ENCODE assay signal across 10 cellular contexts in genomic region chr16:86567701-86568571, GRCh38. TPM values are rescaled to one million over a fixed set of nuclear protein-coding genes. Genes with fewer than 3 reads are reported as not detected.
DNase-seq lines count a peak whose midpoint lies in the region; ATAC-seq and TF ChIP-seq lines count a peak whose summit lies in the region.
"Had no signal": no experiment of that assay in that cellular context is flagged by ENCODE, and none has a peak within 500 bp of the region (broad histone marks: within the 10 kb centered on the region; RNA-seq: fewer than 3 reads in every experiment).

No MANE protein-coding gene starts in this region.

- peak in 1 of 2 donors; percentile 8 for DNase-seq in stimulated activated naive CD8-positive, alpha-beta T cell treated with anti-CD3 and anti-CD28 coated beads, Interleukin-15, amount 100 ng/mL, for 72 hours
- no peak for DNase-seq in stimulated activated naive CD8-positive, alpha-beta T cell treated with anti-CD3 and anti-CD28 coated beads, Interleukin-15, Interleukin-2, amounts not matched to agents 100 U/mL and 50 U/mL, for 24 hours
- peak; percentile 76 for DNase-seq in endodermal cell
- peak; percentile 49 for DNase-seq in mesenchymal stem cell
- DNase-seq in LoVo (ENCODE audit: low spot score), result no peak
- no peak for DNase-seq in OCI-M2 (lab: John Stamatoyannopoulos, UW; ENCODE audit: unreplicated experiment)
- DNase-seq: Caco-2 had no signal

- H3K36me3 Mint-ChIP-seq in endodermal cell (ENCODE audit: low read depth), result no peaks in the 10 kb centered on the region

- TF ChIP-seq CTCF in endodermal cell (conservative IDR thresholded peaks at IDR 0.05), result no peak

- peak overlapping the region; percentile 79 for H3K4me2 ChIP-seq in mesenchymal stem cell (ENCODE audit: low read length, poor library complexity, severe bottlenecking)

- peak overlapping the region; percentile 97 for H2BK5ac ChIP-seq in mesenchymal stem cell (ENCODE audit: low read depth, low read length, poor library complexity, severe bottlenecking)

- H3K9me3 Mint-ChIP-seq in stimulated activated naive CD8-positive, alpha-beta T cell treated with anti-CD3 and anti-CD28 coated beads, Interleukin-15, amount 100 ng/mL, for 72 hours, result no peaks in the 10 kb centered on the region
- peaks cover under 1% of the 10 kb centered on the region for H3K9me3 Mint-ChIP-seq in endodermal cell

- peak overlapping the region in 1 of 2 experiments; percentile 63 for H3K23ac ChIP-seq in mesenchymal stem cell (ENCODE audit: low read length in 2 of 2)

- peak overlapping the region; percentile 75 to 91 for H3K18ac ChIP-seq in mesenchymal stem cell (ENCODE audit: low read depth in 1 of 2, low read length in 2 of 2)

- peak overlapping the region; percentile 93 for H2BK15ac ChIP-seq in mesenchymal stem cell (ENCODE audit: low read depth, poor library complexity, severe bottlenecking)

- H2BK120ac ChIP-seq in mesenchymal stem cell (ENCODE audit: low read depth, low read length), result peak overlapping the region; percentile 79

- peak overlapping the region; percentile 29 to 58 for H3K4me3 Mint-ChIP-seq in stimulated activated naive CD8-positive, alpha-beta T cell treated with anti-CD3 and anti-CD28 coated beads, Interleukin-15, amount 100 ng/mL, for 72 hours
- H3K4me3 Mint-ChIP-seq in endodermal cell, result peak overlapping the region; percentile 42

- H2BK12ac ChIP-seq in mesenchymal stem cell (ENCODE audit: low read length in 2 of 2), result peak overlapping the region; percentile 31 to 67

- H3K4me1 ChIP-seq in endodermal cell (ENCODE audit: control insufficient read depth, insufficient read depth, low read length), result peaks cover 4% of the 10 kb centered on the region
- peaks cover 19% of the 10 kb centered on the region for H3K4me1 ChIP-seq in mesenchymal stem cell (ENCODE audit: control insufficient read depth, insufficient read depth, low read depth, low read length)
- H3K4me1 ChIP-seq: Caco-2 had no signal

- peak overlapping the region; percentile 76 for H4K91ac ChIP-seq in mesenchymal stem cell (ENCODE audit: low read length)

- H2AFZ ChIP-seq in mesenchymal stem cell (ENCODE audit: low read depth, low read length), result peak overlapping the region; percentile 48

- H3K36me3 ChIP-seq in endodermal cell (ENCODE audit: control insufficient read depth, insufficient read depth, low read length) (no peaks in the 10 kb centered on the region), mesenchymal stem cell (ENCODE audit: control insufficient read depth in 1 of 2, insufficient read depth in 2 of 2, low read depth in 1 of 2, low read length in 2 of 2) (peaks cover 0 to 25% of the 10 kb centered on the region in 2 experiments)

- no peak for ATAC-seq in stimulated activated naive CD8-positive, alpha-beta T cell treated with anti-CD3 and anti-CD28 coated beads, Interleukin-15, amount 100 ng/mL, for 72 hours
- no peak for ATAC-seq in stimulated activated naive CD8-positive, alpha-beta T cell treated with anti-CD3 and anti-CD28 coated beads, Interleukin-15, Interleukin-2, amounts not matched to agents 100 U/mL and 50 U/mL, for 24 hours
- ATAC-seq in HG03280 (IDR thresholded peaks at IDR 0.05; ENCODE audit: unreplicated experiment) (no peak), HG02763 (IDR thresholded peaks at IDR 0.05; ENCODE audit: unreplicated experiment) (no peak)

- peak overlapping the region; percentile 59 for H4K8ac ChIP-seq in mesenchymal stem cell (ENCODE audit: low read length)

- H2AK5ac ChIP-seq in mesenchymal stem cell (ENCODE audit: low read length, severe bottlenecking), result peak overlapping the region; percentile 72

- no peak overlapping the region for H3K9ac ChIP-seq in endodermal cell (ENCODE audit: extremely low read depth, low read length, poor library complexity, severe bottlenecking)
- peak overlapping the region; percentile 88 for H3K9ac ChIP-seq in mesenchymal stem cell (ENCODE audit: low read length)

- peak overlapping the region in 1 of 2 donors; percentile 19 for H3K27ac Mint-ChIP-seq in stimulated activated naive CD8-positive, alpha-beta T cell treated with anti-CD3 and anti-CD28 coated beads, Interleukin-15, amount 100 ng/mL, for 72 hours
- no peak overlapping the region for H3K27ac Mint-ChIP-seq in endodermal cell

- no peak overlapping the region for H3K4me3 ChIP-seq in endodermal cell (ENCODE audit: low read length)
- peak overlapping the region; percentile 86 to 90 for H3K4me3 ChIP-seq in mesenchymal stem cell (ENCODE audit: insufficient read depth in 1 of 2, low read depth in 1 of 2, low read length in 2 of 2)

- peak overlapping the region in 1 of 2 experiments; percentile 50 for H3K14ac ChIP-seq in mesenchymal stem cell (ENCODE audit: low read length in 2 of 2)

- WGBS in endodermal cell (ENCODE audit: insufficient coverage in 1 of 2, insufficient read length in 1 of 2), 2 experiments, result 2 to 3% methylated on average over 22 to 115 of the region's 115 CpGs
- under 1% methylated on average over 82 of the region's 115 CpGs for WGBS in mesenchymal stem cell

- peaks cover 4% of the 10 kb centered on the region for H3K79me1 ChIP-seq in mesenchymal stem cell (replicated peaks; ENCODE audit: low read length, poor library complexity, severe bottlenecking)

- peaks cover 96% of the 10 kb centered on the region for H3K27me3 ChIP-seq in endodermal cell (ENCODE audit: control insufficient read depth, insufficient read depth, low read length, poor library complexity, severe bottlenecking)
- peaks cover 0 to 62% of the 10 kb centered on the region in 2 experiments for H3K27me3 ChIP-seq in mesenchymal stem cell (ENCODE audit: control insufficient read depth in 1 of 2, insufficient read depth in 1 of 2, low read length in 2 of 2)

- peaks cover 87% of the 10 kb centered on the region for H3K27me3 Mint-ChIP-seq in stimulated activated naive CD8-positive, alpha-beta T cell treated with anti-CD3 and anti-CD28 coated beads, Interleukin-15, amount 100 ng/mL, for 72 hours
- H3K27me3 Mint-ChIP-seq in endodermal cell (ENCODE audit: insufficient read depth), result peaks cover 92% of the 10 kb centered on the region

- no peaks in the 10 kb centered on the region for H3K9me3 ChIP-seq in endodermal cell (ENCODE audit: control insufficient read depth, low read length)
- no peaks in the 10 kb centered on the region for H3K9me3 ChIP-seq in mesenchymal stem cell (ENCODE audit: control insufficient read depth, low read length)
- H3K9me3 ChIP-seq: Caco-2 had no signal

- peak overlapping the region; percentile 64 to 74 for H3K4ac ChIP-seq in mesenchymal stem cell (ENCODE audit: low read depth in 1 of 2, low read length in 2 of 2)

- peaks cover 23% of the 10 kb centered on the region for H3K4me1 Mint-ChIP-seq in stimulated activated naive CD8-positive, alpha-beta T cell treated with anti-CD3 and anti-CD28 coated beads, Interleukin-15, amount 100 ng/mL, for 72 hours
- peaks cover 27% of the 10 kb centered on the region for H3K4me1 Mint-ChIP-seq in endodermal cell

- H3K27ac ChIP-seq in endodermal cell (ENCODE audit: low read depth, low read length), result no peak overlapping the region
- H3K27ac ChIP-seq in mesenchymal stem cell (ENCODE audit: low read length, poor library complexity, severe bottlenecking), result peak overlapping the region; percentile 97

RNA-seq across cellular contexts. Expression of gene FOXC2, which starts 1.3 kb away (rescaled TPM):
- under 1 TPM in 1 of 2 donors, not detected in 1; 0.20 TPM for total RNA-seq in endodermal cell
- polyA plus RNA-seq in endodermal cell (2013, experiment 1 of 2), result 1.00 TPM
- polyA plus RNA-seq in endodermal cell (2013, experiment 2 of 2), result 1.2 TPM
- polyA plus RNA-seq in mesenchymal stem cell (2013, experiment 1 of 2), result 2.7 TPM
- polyA plus RNA-seq in mesenchymal stem cell (2013, experiment 2 of 2), result 2.8 TPM
- total RNA-seq: Caco-2 had no signal
- polyA plus RNA-seq: keratinocyte had no signal

RNA-seq across cellular contexts. Expression of gene FOXL1, which starts 10.4 kb away (rescaled TPM):
- under 1 TPM in 1 of 2 donors, not detected in 1; 0.37 TPM for total RNA-seq in endodermal cell
- 0.39 TPM for polyA plus RNA-seq in endodermal cell (2013, experiment 1 of 2)
- polyA plus RNA-seq in endodermal cell (2013, experiment 2 of 2), result 0.58 TPM
- polyA plus RNA-seq in mesenchymal stem cell (2013, experiment 1 of 2), result 10.5 TPM
- polyA plus RNA-seq in mesenchymal stem cell (2013, experiment 2 of 2), result 11.8 TPM

RNA-seq across cellular contexts. Expression of gene MTHFSD, which starts 12.9 kb away (rescaled TPM):
- total RNA-seq in endodermal cell, result 10 to 100 TPM; 15.0 to 25.8 TPM
- 24.2 TPM for polyA plus RNA-seq in endodermal cell (2013, experiment 1 of 2)
- polyA plus RNA-seq in endodermal cell (2013, experiment 2 of 2), result 22.7 TPM
- 8.3 TPM for polyA plus RNA-seq in mesenchymal stem cell (2013, experiment 1 of 2)
- polyA plus RNA-seq in mesenchymal stem cell (2013, experiment 2 of 2), result 6.8 TPM

RNA-seq across cellular contexts. Expression of gene FOXF1, which starts 57.6 kb away (rescaled TPM):
- not detected for total RNA-seq in endodermal cell
- 0.11 TPM for polyA plus RNA-seq in endodermal cell (2013, experiment 1 of 2)
- 0.08 TPM for polyA plus RNA-seq in endodermal cell (2013, experiment 2 of 2)
- polyA plus RNA-seq in mesenchymal stem cell (2013, experiment 1 of 2), result 145 TPM
- 149 TPM for polyA plus RNA-seq in mesenchymal stem cell (2013, experiment 2 of 2)
- polyA plus RNA-seq: keratinocyte had no signal

Comparison
In these comparisons a context has a peak if more than half of its experiments do, and no peak if none do; other contexts are left out.
1. DNase-seq: peak in endodermal cell (single experiment) and mesenchymal stem cell (single experiment); none in stimulated activated naive CD8-positive, alpha-beta T cell treated with anti-CD3 and anti-CD28 coated beads, Interleukin-15, Interleukin-2, amounts not matched to agents 100 U/mL and 50 U/mL, for 24 hours (single experiment), LoVo (single experiment) and OCI-M2 (single experiment).